In the genomic region with DNA sequence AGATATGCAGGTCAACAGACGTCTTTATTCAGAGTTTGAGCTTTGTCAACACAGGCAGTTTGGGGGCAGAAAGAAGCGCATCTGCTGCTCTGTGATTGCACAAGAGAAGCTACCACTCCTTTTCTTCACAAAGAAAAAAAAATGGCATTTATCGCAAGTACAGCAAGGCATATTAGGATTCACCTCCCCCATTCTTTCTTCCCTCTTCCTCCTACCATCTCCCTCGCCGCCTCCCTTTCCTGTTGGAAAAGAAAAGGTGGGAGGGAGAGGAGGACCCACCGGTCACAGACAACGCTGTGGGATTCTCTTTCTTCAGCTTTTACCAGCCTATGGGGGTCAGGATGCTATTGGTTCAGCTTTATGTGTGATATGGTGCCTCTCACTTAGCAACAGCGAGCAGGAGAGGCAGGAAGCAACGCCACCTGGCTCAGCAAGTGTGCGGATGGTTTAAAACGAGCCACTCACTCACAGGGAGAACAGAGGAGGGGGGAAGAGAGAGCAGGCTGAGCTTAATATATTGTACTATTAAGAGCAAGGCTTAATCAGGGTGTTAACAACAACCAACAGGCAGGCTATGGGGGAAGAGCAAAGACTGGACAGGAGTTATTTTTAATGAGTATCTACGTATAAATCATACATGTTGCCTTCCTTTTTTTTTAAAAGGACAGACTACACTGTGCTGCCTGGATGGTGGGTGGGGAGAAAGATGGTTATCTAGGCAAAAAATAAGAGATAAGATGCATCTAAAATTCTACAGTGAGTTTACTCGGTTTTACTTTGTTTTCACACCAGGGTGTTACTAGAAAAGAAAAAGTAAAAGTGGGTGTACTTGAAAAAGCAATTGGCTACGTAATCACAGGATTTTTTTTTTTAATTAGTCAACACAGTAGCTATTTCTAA, we compare ENCODE assay signal across 8 cellular contexts.
A peak's percentile ranks its signal among the peaks of the same experiment; 100 is the strongest.
DNase-seq lines count a peak whose midpoint lies in the region; ATAC-seq and TF ChIP-seq lines count a peak whose summit lies in the region.

No MANE protein-coding gene starts in this region.

- peak overlapping the region; percentile 20 for H3K4me3 ChIP-seq in effector memory CD4-positive, alpha-beta T cell (ENCODE audit: insufficient read depth, low read depth, low read length, poor library complexity, severe bottlenecking)
- peak overlapping the region; percentile 43 for H3K4me3 ChIP-seq in lower lobe of right lung

- peak; percentile 14 to 48 (median 36) for DNase-seq in CD4-positive, alpha-beta T cell
- DNase-seq in HFFc6 (peak; percentile 41), NCI-H2227 treated with DMSO at 0.1 percent for 48 hours (lab: John Stamatoyannopoulos, UW) (peak; percentile 68), lower lobe of right lung (no peak), posterior vena cava (ENCODE audit: low spot score) (no peak)
- peak; percentile 15 to 22 for DNase-seq in activated CD4-positive, alpha-beta T cell treated with anti-CD3 and anti-CD28 coated beads, Interleukin-2, amount 50 U/mL, for 4 hours
- peak in 2 of 3 donors; percentile 1 to 15 for DNase-seq in effector memory CD4-positive, alpha-beta T cell
- peak; percentile 10 for DNase-seq in stimulated activated CD8-positive, alpha-beta memory T cell treated with anti-CD3 and anti-CD28 coated beads, Interleukin-12 subunit alpha, Interleukin-12 subunit beta, amount 100 ng/mL, for 4 hours (ENCODE audit: low read depth)

- no peaks in the 10 kb centered on the region for H3K9me3 ChIP-seq in CD4-positive, alpha-beta T cell (ENCODE audit: control insufficient read depth, low read length)
- no peaks in the 10 kb centered on the region for H3K9me3 ChIP-seq in effector memory CD4-positive, alpha-beta T cell (ENCODE audit: control insufficient read depth, low read length)
- H3K9me3 ChIP-seq in lower lobe of right lung = no peaks in the 10 kb centered on the region

- no peaks in the 10 kb centered on the region for H3K27me3 Mint-ChIP-seq in CD4-positive, alpha-beta T cell
- no peaks in the 10 kb centered on the region for H3K27me3 Mint-ChIP-seq in HFFc6 (ENCODE audit: insufficient read depth)

- no peaks in the 10 kb centered on the region for H3K27me3 ChIP-seq in CD4-positive, alpha-beta T cell (ENCODE audit: control insufficient read depth, insufficient read depth, low read length)
- H3K27me3 ChIP-seq in effector memory CD4-positive, alpha-beta T cell (replicated peaks; ENCODE audit: control insufficient read depth, insufficient read depth, low read length, poor library complexity, severe bottlenecking) = no peaks in the 10 kb centered on the region
- no peaks in the 10 kb centered on the region for H3K27me3 ChIP-seq in lower lobe of right lung (ENCODE audit: low read depth)

- TF ChIP-seq CTCF in CD4-positive, alpha-beta T cell (IDR thresholded peaks at IDR 0.05) = no peak
- no peak; the same call in 1 of the 2 replicates for TF ChIP-seq CTCF in HFFc6 (IDR thresholded peaks at IDR 0.05)
- TF ChIP-seq CTCF in lower lobe of right lung (IDR thresholded peaks at IDR 0.05) = no peak

- H3K4me1 Mint-ChIP-seq in CD4-positive, alpha-beta T cell (ENCODE audit: low read depth) = peaks cover 48% of the 10 kb centered on the region
- peaks cover 39% of the 10 kb centered on the region for H3K4me1 Mint-ChIP-seq in HFFc6 (ENCODE audit: low read depth)

- no peaks in the 10 kb centered on the region for H3K36me3 ChIP-seq in effector memory CD4-positive, alpha-beta T cell (ENCODE audit: control insufficient read depth, insufficient read depth, low read length)
- H3K36me3 ChIP-seq in lower lobe of right lung = no peaks in the 10 kb centered on the region

- H3K9me3 Mint-ChIP-seq in CD4-positive, alpha-beta T cell = no peaks in the 10 kb centered on the region
- no peaks in the 10 kb centered on the region for H3K9me3 Mint-ChIP-seq in HFFc6

- H3K36me3 Mint-ChIP-seq in CD4-positive, alpha-beta T cell (ENCODE audit: low read depth) = no peaks in the 10 kb centered on the region
- no peaks in the 10 kb centered on the region for H3K36me3 Mint-ChIP-seq in HFFc6 (ENCODE audit: low read depth)

- H3K4me3 Mint-ChIP-seq in CD4-positive, alpha-beta T cell = peak overlapping the region; percentile 83
- peak overlapping the region; percentile 90 for H3K4me3 Mint-ChIP-seq in HFFc6

- CTCF ChIA-PET in CD4-positive, alpha-beta T cell (lab: Charles Lee) = interaction anchor here (1.2 to 1.5 kb wide), 3 partner anchors 12 to 203 kb away, joined by 4 to 6 read pairs (median 4); no protein-coding TSS in a partner anchor

- peak; percentile 99 for ATAC-seq in CD4-positive, alpha-beta T cell (ENCODE audit: poor library complexity)
- ATAC-seq in lower lobe of right lung = peak; percentile 65 to 66

- no peak overlapping the region for H3K27ac ChIP-seq in CD4-positive, alpha-beta T cell (ENCODE audit: low read depth, low read length)
- no peak overlapping the region for H3K27ac ChIP-seq in effector memory CD4-positive, alpha-beta T cell (ENCODE audit: insufficient read depth, low read length, poor library complexity, severe bottlenecking)
- H3K27ac ChIP-seq in lower lobe of right lung = peak overlapping the region; percentile 70

- intact Hi-C loops in CD4-positive, alpha-beta T cell (cut with DNase I, micrococcal nuclease) = loop anchor here in 1 of 2 experiments (1.0 to 2.0 kb wide), 3 partner anchors 22 to 101 kb away; no protein-coding TSS in a partner anchor
- intact Hi-C loops in lower lobe of right lung (cut with DNase I) (no loop called here), posterior vena cava (cut with DNase I) (loop anchor here (5.0 to 10.0 kb wide), 3 partner anchors 103 to 314 kb away; a partner anchor contains a TSS)

- H3K27ac Mint-ChIP-seq in CD4-positive, alpha-beta T cell = peak overlapping the region; percentile 79
- peak overlapping the region; percentile 86 for H3K27ac Mint-ChIP-seq in HFFc6

- H3K4me1 ChIP-seq in effector memory CD4-positive, alpha-beta T cell (ENCODE audit: control insufficient read depth, insufficient read depth, low read length, poor library complexity, severe bottlenecking) = peaks cover 4% of the 10 kb centered on the region
- peaks cover 50% of the 10 kb centered on the region for H3K4me1 ChIP-seq in lower lobe of right lung

- POLR2A ChIA-PET in CD4-positive, alpha-beta T cell (lab: Charles Lee) = interaction anchor here (0.8 to 2.8 kb wide), 8 partner anchors 12 to 312 kb away, joined by 3 to 24 read pairs (median 6); a partner anchor contains a TSS

Comparison
In these comparisons a context has a peak if more than half of its experiments do, and no peak if none do; other contexts are left out.
1. DNase-seq: peak in CD4-positive, alpha-beta T cell (10 of 10), HFFc6 (single experiment), NCI-H2227 treated with DMSO at 0.1 percent for 48 hours (single experiment), activated CD4-positive, alpha-beta T cell treated with anti-CD3 and anti-CD28 coated beads, Interleukin-2, amount 50 U/mL, for 4 hours (2 of 2), effector memory CD4-positive, alpha-beta T cell (2 of 3) and stimulated activated CD8-positive, alpha-beta memory T cell treated with anti-CD3 and anti-CD28 coated beads, Interleukin-12 subunit alpha, Interleukin-12 subunit beta, amount 100 ng/mL, for 4 hours (single experiment); none in lower lobe of right lung (single experiment) and posterior vena cava (single experiment).